ENCODE assay signal across 8 cellular contexts in genomic region chr19:2739602-2740313, GRCh38. TPM values are rescaled to one million over a fixed set of nuclear protein-coding genes. Genes with fewer than 3 reads are reported as not detected.
DNase-seq lines count a peak whose midpoint lies in the region; TF ChIP-seq lines count a peak whose summit lies in the region.

SLC39A3 (minus strand) TSS chr19:2740017; CDS start chr19:2737257, 2,760 bp downstream.

- peak within 1 kb of the TSS; percentile 87 for H2AFZ ChIP-seq in neuron (ENCODE audit: low read depth, low read length)

- H3K4me1 ChIP-seq in neuron (ENCODE audit: insufficient read depth, low read length): peaks cover 6% of the 10 kb centered on the region

- no peaks in the 10 kb centered on the region for H3K27me3 ChIP-seq in neuron (ENCODE audit: insufficient read depth, low read length)

- in situ Hi-C loops in SK-MEL-5 (cut with HindIII; ENCODE audit: low pct_unique_long_range_greater_than_20kb, low sequenced_read_pairs): no loop called here

- POLR2A ChIA-PET in HEK293T (lab: Yijun Ruan, JAX): interaction anchor here (1.0 to 1.6 kb wide), 3 partner anchors 10 to 44 kb away, joined by 3 to 5 read pairs (median 3); partner anchors contain the start of gene SGTA

- H3K9me3 ChIP-seq in neuron (ENCODE audit: low read length): peaks cover 9% of the 10 kb centered on the region

- CTCF ChIA-PET in HEK293T (lab: Yijun Ruan, JAX): interaction anchor here (1.2 kb wide), 1 partner anchor 10 kb away, joined by 5 read pairs; no protein-coding TSS in a partner anchor

- DNase-seq in GF-D8 (lab: John Stamatoyannopoulos, UW) (peak; percentile 86), HEK293T (ENCODE audit: extremely low spot score) (peak; percentile 99), NAMALWA (ENCODE audit: low spot score) (peak; percentile 99), SK-MEL-5 (ENCODE audit: low read depth, low spot score) (peak; percentile 96), foreskin melanocyte (peak; percentile 93), stromal cell of bone marrow (ENCODE audit: low read depth) (peak; percentile 98)
- DNase-seq in activated naive CD4-positive, alpha-beta T cell (lab: John Stamatoyannopoulos, UW): peak; percentile 96 to 98 (median 98)

- H3K4me3 ChIP-seq in neuron (ENCODE audit: low read length): peak within 1 kb of the TSS; percentile 88

- H3K36me3 ChIP-seq in neuron (ENCODE audit: insufficient read depth, low read length): peaks cover 24% of the 10 kb centered on the region

TF ChIP-seq in HEK293T, 16 proteins besides CTCF, POLR2A, EP300 and RAD21:
- no peak for TF ChIP-seq HDGF (IDR thresholded peaks at IDR 0.05; ENCODE audit: borderline replicate concordance)
- TF ChIP-seq FOXA1 (IDR thresholded peaks at IDR 0.05): no peak
- peak; percentile 91 for TF ChIP-seq CTBP1 (IDR thresholded peaks at IDR 0.05; ENCODE audit: borderline replicate concordance)
- no peak for TF ChIP-seq SUZ12 (IDR thresholded peaks at IDR 0.05)
- peak; percentile 99 for TF ChIP-seq PKNOX1 (IDR thresholded peaks at IDR 0.05)
- no peak for TF ChIP-seq ZNF384 (IDR thresholded peaks at IDR 0.05)
- TF ChIP-seq ARNT (IDR thresholded peaks at IDR 0.05): peak; percentile 69
- peak; percentile 53; the same call in 1 of the 2 replicates for TF ChIP-seq TARDBP (IDR thresholded peaks at IDR 0.05)
- peak; percentile 77; the same call in 1 of the 2 replicates for TF ChIP-seq FOXM1 (IDR thresholded peaks at IDR 0.05; ENCODE audit: borderline replicate concordance)
- no peak for TF ChIP-seq FOXK2 (IDR thresholded peaks at IDR 0.05)
- TF ChIP-seq LEF1 (IDR thresholded peaks at IDR 0.05; ENCODE audit: borderline replicate concordance): no peak

RNA-seq across cellular contexts. Expression of gene SLC39A3, which starts in this region (rescaled TPM):
- total RNA-seq in SK-MEL-5 (2014; rRNA removed; shearing (Covaris generic)): 42.1 and 48.6 TPM in 2 replicates
- 89.5 and 91.7 TPM in 2 replicates for polyA plus RNA-seq in SK-MEL-5 (2015; cell fraction: cytosol; rRNA removed)
- 11.7 and 17.0 TPM in 2 replicates for polyA plus RNA-seq in SK-MEL-5 (2015; cell fraction: nucleus; rRNA removed)

Comparison
In these comparisons a context has a peak if more than half of its experiments do, and no peak if none do; other contexts are left out.
1. Peak in every context shown above with its lines: DNase-seq and H3K4me3 ChIP-seq.